23 cellular contexts compared by ENCODE assay signal in the genomic region with DNA sequence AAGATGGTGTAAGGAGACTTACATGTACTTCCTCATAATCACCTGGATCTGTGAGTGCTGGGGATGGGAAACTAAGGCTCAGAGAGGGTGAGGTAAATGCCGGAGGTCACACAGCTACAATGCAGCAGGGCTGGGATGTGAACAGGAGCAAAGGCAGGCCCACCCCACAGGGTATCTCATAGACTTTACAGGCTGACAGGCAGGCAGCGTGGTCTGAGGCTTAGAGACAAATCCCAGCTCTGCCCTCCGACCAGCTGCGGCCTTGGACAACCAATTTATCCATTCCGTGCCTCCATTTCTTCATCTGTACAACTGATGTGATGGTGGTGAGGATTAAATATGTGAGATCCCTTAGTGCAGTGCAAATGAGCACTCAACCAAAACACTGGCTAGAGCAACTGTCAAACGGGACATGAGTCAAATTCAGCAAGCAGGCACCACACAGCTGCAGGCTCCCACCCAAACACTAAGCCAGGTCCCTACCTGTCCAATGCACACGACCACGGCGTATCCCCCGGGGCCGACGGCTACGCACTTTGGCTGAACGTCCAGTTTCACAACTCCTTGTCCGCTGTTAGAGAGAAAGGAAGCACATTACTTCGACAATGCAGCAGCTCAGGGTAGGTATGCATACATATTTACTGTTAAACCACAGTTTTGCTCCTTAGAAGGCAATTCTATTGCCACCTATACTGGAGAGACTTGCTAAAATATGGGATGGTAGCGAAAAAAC. TPM values are rescaled to one million over a fixed set of nuclear protein-coding genes. Genes with fewer than 3 reads are reported as not detected.
DNase-seq lines count a peak whose midpoint lies in the region; ATAC-seq, FAIRE-seq and TF ChIP-seq lines count a peak whose summit lies in the region.
"Had no signal": no experiment of that assay in that cellular context is flagged by ENCODE, and none has a peak within 500 bp of the region (broad histone marks: within the 10 kb centered on the region; RNA-seq: fewer than 3 reads in every experiment).

No MANE protein-coding gene starts in this region.

- intact Hi-C loops in dorsolateral prefrontal cortex (cut with DNase I): no loop called here

- H3K4me1 Mint-ChIP-seq in natural killer cell treated with Interleukin-12 subunit alpha and Interleukin-12 subunit beta and Interleukin-15 and Interleukin-18, amount 100 ng/mL, for 72 hours (ENCODE audit: low read depth in 2 of 2): peaks cover 5 to 15% of the 10 kb centered on the region in 2 donors
- H3K4me1 Mint-ChIP-seq: H9 had no signal

- FAIRE-seq in D721Med (lab: Jason Lieb, UNC): no peak
- FAIRE-seq: A204.1, urothelium cell line had no signal

- H3K27me3 ChIP-seq in dorsolateral prefrontal cortex: no peaks in the 10 kb centered on the region
- H3K27me3 ChIP-seq: BLaER1, body of pancreas, gastrocnemius medialis had no signal

- no peaks in the 10 kb centered on the region for H3K27me3 Mint-ChIP-seq in natural killer cell treated with Interleukin-12 subunit alpha and Interleukin-12 subunit beta and Interleukin-15 and Interleukin-18, amount 100 ng/mL, for 72 hours
- H3K27me3 Mint-ChIP-seq: dendritic cell treated with granulocyte-macrophage colony-stimulating factor and Interleukin-4, amounts not matched to agents 40 ng/mL and 50 ng/mL, for 4 days had no signal

- H3K4me3 ChIP-seq in dorsolateral prefrontal cortex: no peak overlapping the region
- H3K4me3 ChIP-seq: BLaER1, body of pancreas, gastrocnemius medialis, psoas muscle had no signal

- no peak overlapping the region for H3K4me3 Mint-ChIP-seq in natural killer cell treated with Interleukin-12 subunit alpha and Interleukin-12 subunit beta and Interleukin-15 and Interleukin-18, amount 100 ng/mL, for 72 hours
- H3K4me3 Mint-ChIP-seq: dendritic cell treated with granulocyte-macrophage colony-stimulating factor and Interleukin-4, amounts not matched to agents 40 ng/mL and 50 ng/mL, for 4 days; H9; nephron had no signal

- DNase-seq in SKM-1 treated with dmso at 0.1 percent for 144 hours (lab: John Stamatoyannopoulos, UW; ENCODE audit: unreplicated experiment) (peak; percentile 14), SKM-1 (lab: John Stamatoyannopoulos, UW; ENCODE audit: unreplicated experiment) (no peak), D721Med (ENCODE audit: insufficient read length, low spot score) (peak; percentile 14), dorsolateral prefrontal cortex (peak in 3 of 10 donors; percentile 6 to 20 (median 10)), NCI-H748 (lab: John Stamatoyannopoulos, UW; ENCODE audit: unreplicated experiment) (no peak), GDM1 (lab: John Stamatoyannopoulos, UW) (no peak)
- DNase-seq in natural killer cell treated with Interleukin-12 subunit alpha and Interleukin-12 subunit beta and Interleukin-15 and Interleukin-18, amount 100 ng/mL, for 72 hours (ENCODE audit: low spot score): peak; percentile 52
- DNase-seq: activated gamma-delta T cell treated with Interleukin-2 at 50 U/mL for 16 hours; DMS 273 treated with DMSO at 0.1 percent for 48 hours; H9; NCI-H1092 treated with DMSO at 0.1 percent for 48 hours; NCI-H526 treated with DMSO at 0.1 percent for 48 hours; stimulated activated naive CD8-positive, alpha-beta T cell treated with anti-CD3 and anti-CD28 coated beads, Interleukin-15, Interleukin-2, amounts not matched to agents 100 U/mL and 50 U/mL, for 24 hours had no signal

- H3K27ac ChIP-seq in dorsolateral prefrontal cortex: peak overlapping the region in 37 of 59 donors; percentile 3 to 81 (median 53)
- H3K27ac ChIP-seq: BLaER1, body of pancreas, gastrocnemius medialis, psoas muscle had no signal

- no peaks in the 10 kb centered on the region for H3K9me3 Mint-ChIP-seq in natural killer cell treated with Interleukin-12 subunit alpha and Interleukin-12 subunit beta and Interleukin-15 and Interleukin-18, amount 100 ng/mL, for 72 hours
- H3K9me3 Mint-ChIP-seq: dendritic cell treated with granulocyte-macrophage colony-stimulating factor and Interleukin-4, amounts not matched to agents 40 ng/mL and 50 ng/mL, for 4 days; H9; nephron had no signal

- H3K27ac Mint-ChIP-seq in natural killer cell treated with Interleukin-12 subunit alpha and Interleukin-12 subunit beta and Interleukin-15 and Interleukin-18, amount 100 ng/mL, for 72 hours: no peak overlapping the region
- H3K27ac Mint-ChIP-seq: H9, nephron had no signal

- H3K36me3 Mint-ChIP-seq in natural killer cell treated with Interleukin-12 subunit alpha and Interleukin-12 subunit beta and Interleukin-15 and Interleukin-18, amount 100 ng/mL, for 72 hours: peaks cover 16% of the 10 kb centered on the region

- no peak for ATAC-seq in natural killer cell treated with Interleukin-12 subunit alpha and Interleukin-12 subunit beta and Interleukin-15 and Interleukin-18, amount 100 ng/mL, for 72 hours
- no peak for ATAC-seq in GM19455 (IDR thresholded peaks at IDR 0.05; ENCODE audit: unreplicated experiment)
- ATAC-seq: body of pancreas; gastrocnemius medialis; Panc1; psoas muscle; stimulated activated naive CD8-positive, alpha-beta T cell treated with anti-CD3 and anti-CD28 coated beads, Interleukin-15, Interleukin-2, amounts not matched to agents 100 U/mL and 50 U/mL, for 24 hours had no signal

- TF ChIP-seq CTCF in D721Med (IDR thresholded peaks at IDR 0.05; ENCODE audit: insufficient read depth, missing control alignments) (no peak), dorsolateral prefrontal cortex (IDR thresholded peaks at IDR 0.05 in 54 of 56, conservative IDR thresholded peaks at IDR 0.05 in 2 of 56; ENCODE audit: low read depth in 1 of 56, partially characterized antibody in 56 of 56) (no peak)

RNA-seq across cellular contexts. Expression of a gene that starts 35.6 kb away (rescaled TPM):
- total RNA-seq in dorsolateral prefrontal cortex: 100 to 1,000 TPM in 77 of 120 experiments, 10 to 100 TPM in 43; 67.7 to 164 (median 107) TPM
- total RNA-seq in natural killer cell treated with Interleukin-12 subunit alpha and Interleukin-12 subunit beta and Interleukin-15 and Interleukin-18, amount 100 ng/mL, for 72 hours: 100 to 1,000 TPM; 550 to 559 TPM

RNA-seq across cellular contexts. Expression of a gene that starts 59.7 kb away (rescaled TPM):
- total RNA-seq in dorsolateral prefrontal cortex: 10 to 100 TPM in 2 of 120 experiments, 1 to 10 TPM in 118; 1.4 to 11.1 (median 3.6) TPM
- 1 to 10 TPM; 1.8 to 3.3 TPM for total RNA-seq in natural killer cell treated with Interleukin-12 subunit alpha and Interleukin-12 subunit beta and Interleukin-15 and Interleukin-18, amount 100 ng/mL, for 72 hours

Comparison
In these comparisons a context has a peak if more than half of its experiments do, and no peak if none do; other contexts are left out.
1. DNase-seq: peak in SKM-1 treated with dmso at 0.1 percent for 144 hours (single experiment), D721Med (single experiment) and natural killer cell treated with Interleukin-12 subunit alpha and Interleukin-12 subunit beta and Interleukin-15 and Interleukin-18, amount 100 ng/mL, for 72 hours (single experiment); none in SKM-1 (single experiment), NCI-H748 (single experiment) and GDM1 (single experiment).